Comparison of ENCODE assay signal across 7 cellular contexts in genomic region chr1:44035726-44036408, GRCh38. TPM values are rescaled to one million over a fixed set of nuclear protein-coding genes. Genes with fewer than 3 reads are reported as not detected.
A peak's percentile ranks its signal among the peaks of the same experiment; 100 is the strongest.
DNase-seq lines count a peak whose midpoint lies in the region; ATAC-seq, FAIRE-seq and TF ChIP-seq lines count a peak whose summit lies in the region.

No MANE protein-coding gene starts in this region.

- H3K27ac ChIP-seq in body of pancreas (peak overlapping the region; percentile 26 to 62 (median 58)), layer of hippocampus (ENCODE audit: low read depth, low read length) (peak overlapping the region; percentile 75), tibial nerve (peak overlapping the region; percentile 1 to 73 (median 48))

- intact Hi-C loops in body of pancreas (cut with DNase I): no loop called here

- no peak for TF ChIP-seq EP300 in tibial nerve (IDR thresholded peaks at IDR 0.05)

- TF ChIP-seq CTCF in body of pancreas (IDR thresholded peaks at IDR 0.05): no peak
- TF ChIP-seq CTCF in tibial nerve (IDR thresholded peaks at IDR 0.05): no peak

- H3K4me1 ChIP-seq in body of pancreas: peaks cover 37% of the 10 kb centered on the region
- peaks cover 0 to 40% (median 11%) of the 10 kb centered on the region in 4 donors for H3K4me1 ChIP-seq in tibial nerve

- H3K27me3 ChIP-seq in body of pancreas (no peaks in the 10 kb centered on the region), layer of hippocampus (ENCODE audit: control insufficient read depth, insufficient read depth, low read length) (no peaks in the 10 kb centered on the region), tibial nerve (no peaks in the 10 kb centered on the region)

- no peak overlapping the region for H3K4me3 ChIP-seq in body of pancreas
- H3K4me3 ChIP-seq in tibial nerve: no peak overlapping the region

- WGBS in body of pancreas, 2 donors: 25 to 52% methylated on average over 4 to 8 of the region's 8 CpGs
- 27 to 55% methylated on average over 7 to 8 of the region's 8 CpGs for WGBS in tibial nerve, 2 donors

- H3K36me3 ChIP-seq in body of pancreas (replicated peaks in 1 of 2; ENCODE audit: insufficient read depth in 1 of 2, low read depth in 2 of 2): no peaks in the 10 kb centered on the region
- no peaks in the 10 kb centered on the region for H3K36me3 ChIP-seq in tibial nerve

- DNase-seq in NCI-H226: peak; percentile 53
- DNase-seq in body of pancreas: peak; percentile 34 to 38 (median 35)
- DNase-seq in tibial nerve (ENCODE audit: low spot score in 2 of 2): no peak
- DNase-seq in ecto neural progenitor cell (ENCODE audit: low spot score): no peak
- DNase-seq in RCC 7860 (ENCODE audit: low spot score): no peak

- ATAC-seq in body of pancreas (peak; percentile 13), HG03442 (IDR thresholded peaks at IDR 0.05; ENCODE audit: unreplicated experiment) (no peak)

- TF ChIP-seq POLR2A in body of pancreas (IDR thresholded peaks at IDR 0.05) (no peak), tibial nerve (IDR thresholded peaks at IDR 0.05) (no peak)

- H3K9me3 ChIP-seq in body of pancreas (no peaks in the 10 kb centered on the region), tibial nerve (no peaks in the 10 kb centered on the region)

- FAIRE-seq in RCC 7860 (lab: Jason Lieb, UNC): no peak

RNA-seq across cellular contexts. Expression of gene SLC6A9, which starts 4.6 kb away (rescaled TPM):
- total RNA-seq in body of pancreas: 1 to 10 TPM; 2.3 to 4.6 TPM
- 1 to 10 TPM in 1 of 4 donors, under 1 TPM in 3; 0.42 to 1.8 (median 0.83) TPM for total RNA-seq in tibial nerve

RNA-seq across cellular contexts. Expression of gene CCDC24, which starts 44.5 kb away (rescaled TPM):
- total RNA-seq in body of pancreas (10 to 100 TPM in 1 of 2 donors, 1 to 10 TPM in 1; 6.7 to 21.1 TPM), tibial nerve (10 to 100 TPM in 1 of 4 donors, 1 to 10 TPM in 3; 5.4 to 18.8 (median 8.9) TPM)

RNA-seq across cellular contexts. Expression of gene B4GALT2, which starts 56.9 kb away (rescaled TPM):
- 10 to 100 TPM; 18.2 to 29.3 TPM for total RNA-seq in body of pancreas
- 10 to 100 TPM; 15.5 to 49.8 (median 21.1) TPM for total RNA-seq in tibial nerve

Comparison
In these comparisons a context has a peak if more than half of its experiments do, and no peak if none do; other contexts are left out.
1. DNase-seq: peak in NCI-H226 (single experiment) and body of pancreas (4 of 4); none in tibial nerve (0 of 2), ecto neural progenitor cell (single experiment) and RCC 7860 (single experiment).
2. Peak in every context shown above with its lines, with median percentiles within 50 percentile points of each other: H3K27ac ChIP-seq.